Comparison of ENCODE assay signal across 1 cellular context in the genomic region with DNA sequence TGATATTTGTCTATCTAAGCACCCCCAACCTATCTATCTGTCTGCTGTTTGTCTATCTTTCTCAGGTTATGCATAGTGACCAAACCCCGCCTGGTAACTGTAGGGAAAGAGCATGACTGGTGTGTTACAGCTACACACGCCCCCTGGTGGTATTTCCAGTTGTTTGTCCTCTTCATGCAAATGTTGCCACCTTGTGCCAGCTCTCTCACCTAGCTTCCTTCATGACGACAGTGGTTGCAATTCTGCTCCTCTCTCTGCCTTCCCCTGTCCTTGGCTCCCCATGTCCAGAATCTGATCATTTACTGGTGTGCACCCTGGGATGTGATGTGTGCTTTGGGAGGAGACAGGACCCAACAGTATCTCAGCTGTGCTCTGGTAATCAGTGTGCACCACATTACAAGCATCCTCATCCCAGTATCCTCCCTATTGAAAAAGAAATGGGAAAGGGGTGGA.
TF ChIP-seq lines count a peak whose summit lies in the region.

No MANE protein-coding gene starts in this region.

TF ChIP-seq in HepG2, 621 proteins besides CTCF, POLR2A, EP300 and RAD21 (continued from another document and continues in another):
- TF ChIP-seq KDM6A (CRISPR knock-in tag; IDR thresholded peaks at IDR 0.05; ENCODE audit: low read depth), result no peak
- TF ChIP-seq MATR3 (CRISPR knock-in tag; IDR thresholded peaks at IDR 0.05), result no peak
- TF ChIP-seq MAF1 (CRISPR knock-in tag; IDR thresholded peaks at IDR 0.05; ENCODE audit: borderline replicate concordance), result no peak
- TF ChIP-seq, protein P1, sequence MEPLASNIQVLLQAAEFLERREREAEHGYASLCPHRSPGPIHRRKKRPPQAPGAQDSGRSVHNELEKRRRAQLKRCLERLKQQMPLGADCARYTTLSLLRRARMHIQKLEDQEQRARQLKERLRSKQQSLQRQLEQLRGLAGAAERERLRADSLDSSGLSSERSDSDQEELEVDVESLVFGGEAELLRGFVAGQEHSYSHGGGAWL (CRISPR knock-in tag; IDR thresholded peaks at IDR 0.05), result no peak
- 0 out of 2 replicates have a peak, but pooled peaks have one; percentile 45 for TF ChIP-seq REPIN1 (CRISPR knock-in tag; IDR thresholded peaks at IDR 0.05; ENCODE audit: borderline replicate concordance, low read depth)
- no peak for TF ChIP-seq ZSCAN20 (CRISPR knock-in tag; IDR thresholded peaks at IDR 0.05; ENCODE audit: borderline replicate concordance)
- TF ChIP-seq ATF7 (IDR thresholded peaks at IDR 0.05), result no peak
- TF ChIP-seq ATF7 (CRISPR knock-in tag; IDR thresholded peaks at IDR 0.05), result no peak
- TF ChIP-seq ZNF121 (CRISPR knock-in tag; IDR thresholded peaks at IDR 0.05), result no peak
- TF ChIP-seq MTA1 (CRISPR knock-in tag; IDR thresholded peaks at IDR 0.05; ENCODE audit: borderline replicate concordance), result no peak
- TF ChIP-seq, protein P2, sequence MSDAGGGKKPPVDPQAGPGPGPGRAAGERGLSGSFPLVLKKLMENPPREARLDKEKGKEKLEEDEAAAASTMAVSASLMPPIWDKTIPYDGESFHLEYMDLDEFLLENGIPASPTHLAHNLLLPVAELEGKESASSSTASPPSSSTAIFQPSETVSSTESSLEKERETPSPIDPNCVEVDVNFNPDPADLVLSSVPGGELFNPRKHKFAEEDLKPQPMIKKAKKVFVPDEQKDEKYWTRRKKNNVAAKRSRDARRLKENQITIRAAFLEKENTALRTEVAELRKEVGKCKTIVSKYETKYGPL (CRISPR knock-in tag; IDR thresholded peaks at IDR 0.05), result no peak
- 0 out of 2 replicates have a peak, but pooled peaks have one; percentile 32 for TF ChIP-seq ZNF501 (CRISPR knock-in tag; IDR thresholded peaks at IDR 0.05)
- TF ChIP-seq ZNF510 (CRISPR knock-in tag; IDR thresholded peaks at IDR 0.05; ENCODE audit: low read depth), result no peak
- TF ChIP-seq, protein P3, sequence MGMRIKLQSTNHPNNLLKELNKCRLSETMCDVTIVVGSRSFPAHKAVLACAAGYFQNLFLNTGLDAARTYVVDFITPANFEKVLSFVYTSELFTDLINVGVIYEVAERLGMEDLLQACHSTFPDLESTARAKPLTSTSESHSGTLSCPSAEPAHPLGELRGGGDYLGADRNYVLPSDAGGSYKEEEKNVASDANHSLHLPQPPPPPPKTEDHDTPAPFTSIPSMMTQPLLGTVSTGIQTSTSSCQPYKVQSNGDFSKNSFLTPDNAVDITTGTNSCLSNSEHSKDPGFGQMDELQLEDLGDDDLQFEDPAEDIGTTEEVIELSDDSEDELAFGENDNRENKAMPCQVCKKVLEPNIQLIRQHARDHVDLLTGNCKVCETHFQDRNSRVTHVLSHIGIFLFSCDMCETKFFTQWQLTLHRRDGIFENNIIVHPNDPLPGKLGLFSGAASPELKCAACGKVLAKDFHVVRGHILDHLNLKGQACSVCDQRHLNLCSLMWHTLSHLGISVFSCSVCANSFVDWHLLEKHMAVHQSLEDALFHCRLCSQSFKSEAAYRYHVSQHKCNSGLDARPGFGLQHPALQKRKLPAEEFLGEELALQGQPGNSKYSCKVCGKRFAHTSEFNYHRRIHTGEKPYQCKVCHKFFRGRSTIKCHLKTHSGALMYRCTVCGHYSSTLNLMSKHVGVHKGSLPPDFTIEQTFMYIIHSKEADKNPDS (CRISPR knock-in tag; IDR thresholded peaks at IDR 0.05), result no peak
- TF ChIP-seq, protein P4, sequence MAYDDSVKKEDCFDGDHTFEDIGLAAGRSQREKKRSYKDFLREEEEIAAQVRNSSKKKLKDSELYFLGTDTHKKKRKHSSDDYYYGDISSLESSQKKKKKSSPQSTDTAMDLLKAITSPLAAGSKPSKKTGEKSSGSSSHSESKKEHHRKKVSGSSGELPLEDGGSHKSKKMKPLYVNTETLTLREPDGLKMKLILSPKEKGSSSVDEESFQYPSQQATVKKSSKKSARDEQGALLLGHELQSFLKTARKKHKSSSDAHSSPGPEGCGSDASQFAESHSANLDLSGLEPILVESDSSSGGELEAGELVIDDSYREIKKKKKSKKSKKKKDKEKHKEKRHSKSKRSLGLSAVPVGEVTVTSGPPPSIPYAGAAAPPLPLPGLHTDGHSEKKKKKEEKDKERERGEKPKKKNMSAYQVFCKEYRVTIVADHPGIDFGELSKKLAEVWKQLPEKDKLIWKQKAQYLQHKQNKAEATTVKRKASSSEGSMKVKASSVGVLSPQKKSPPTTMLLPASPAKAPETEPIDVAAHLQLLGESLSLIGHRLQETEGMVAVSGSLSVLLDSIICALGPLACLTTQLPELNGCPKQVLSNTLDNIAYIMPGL (CRISPR knock-in tag; IDR thresholded peaks at IDR 0.05; ENCODE audit: borderline replicate concordance in 1 of 2, low read depth in 1 of 2), result 0 out of 4 replicates have a peak, but pooled peaks of 1 of the 2 experiments have one; percentile 33
- 0 out of 2 replicates have a peak, but pooled peaks have one; percentile 45 for TF ChIP-seq IRF2 (CRISPR knock-in tag; IDR thresholded peaks at IDR 0.05)
- TF ChIP-seq ZMYM4 (CRISPR knock-in tag; IDR thresholded peaks at IDR 0.05), result peak; percentile 41; the same call in 1 of the 2 replicates
- no peak for TF ChIP-seq SIN3B (IDR thresholded peaks at IDR 0.05; ENCODE audit: low read length)
- TF ChIP-seq, protein P5, sequence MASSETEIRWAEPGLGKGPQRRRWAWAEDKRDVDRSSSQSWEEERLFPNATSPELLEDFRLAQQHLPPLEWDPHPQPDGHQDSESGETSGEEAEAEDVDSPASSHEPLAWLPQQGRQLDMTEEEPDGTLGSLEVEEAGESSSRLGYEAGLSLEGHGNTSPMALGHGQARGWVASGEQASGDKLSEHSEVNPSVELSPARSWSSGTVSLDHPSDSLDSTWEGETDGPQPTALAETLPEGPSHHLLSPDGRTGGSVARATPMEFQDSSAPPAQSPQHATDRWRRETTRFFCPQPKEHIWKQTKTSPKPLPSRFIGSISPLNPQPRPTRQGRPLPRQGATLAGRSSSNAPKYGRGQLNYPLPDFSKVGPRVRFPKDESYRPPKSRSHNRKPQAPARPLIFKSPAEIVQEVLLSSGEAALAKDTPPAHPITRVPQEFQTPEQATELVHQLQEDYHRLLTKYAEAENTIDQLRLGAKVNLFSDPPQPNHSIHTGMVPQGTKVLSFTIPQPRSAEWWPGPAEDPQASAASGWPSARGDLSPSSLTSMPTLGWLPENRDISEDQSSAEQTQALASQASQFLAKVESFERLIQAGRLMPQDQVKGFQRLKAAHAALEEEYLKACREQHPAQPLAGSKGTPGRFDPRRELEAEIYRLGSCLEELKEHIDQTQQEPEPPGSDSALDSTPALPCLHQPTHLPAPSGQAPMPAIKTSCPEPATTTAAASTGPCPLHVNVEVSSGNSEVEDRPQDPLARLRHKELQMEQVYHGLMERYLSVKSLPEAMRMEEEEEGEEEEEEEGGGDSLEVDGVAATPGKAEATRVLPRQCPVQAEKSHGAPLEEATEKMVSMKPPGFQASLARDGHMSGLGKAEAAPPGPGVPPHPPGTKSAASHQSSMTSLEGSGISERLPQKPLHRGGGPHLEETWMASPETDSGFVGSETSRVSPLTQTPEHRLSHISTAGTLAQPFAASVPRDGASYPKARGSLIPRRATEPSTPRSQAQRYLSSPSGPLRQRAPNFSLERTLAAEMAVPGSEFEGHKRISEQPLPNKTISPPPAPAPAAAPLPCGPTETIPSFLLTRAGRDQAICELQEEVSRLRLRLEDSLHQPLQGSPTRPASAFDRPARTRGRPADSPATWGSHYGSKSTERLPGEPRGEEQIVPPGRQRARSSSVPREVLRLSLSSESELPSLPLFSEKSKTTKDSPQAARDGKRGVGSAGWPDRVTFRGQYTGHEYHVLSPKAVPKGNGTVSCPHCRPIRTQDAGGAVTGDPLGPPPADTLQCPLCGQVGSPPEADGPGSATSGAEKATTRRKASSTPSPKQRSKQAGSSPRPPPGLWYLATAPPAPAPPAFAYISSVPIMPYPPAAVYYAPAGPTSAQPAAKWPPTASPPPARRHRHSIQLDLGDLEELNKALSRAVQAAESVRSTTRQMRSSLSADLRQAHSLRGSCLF (CRISPR knock-in tag; IDR thresholded peaks at IDR 0.05; ENCODE audit: borderline replicate concordance), result no peak
- TF ChIP-seq RARG (CRISPR knock-in tag; IDR thresholded peaks at IDR 0.05; ENCODE audit: low read depth), result no peak
- TF ChIP-seq MTF2 (CRISPR knock-in tag; IDR thresholded peaks at IDR 0.05; ENCODE audit: borderline replicate concordance), result no peak
- TF ChIP-seq, protein P6, sequence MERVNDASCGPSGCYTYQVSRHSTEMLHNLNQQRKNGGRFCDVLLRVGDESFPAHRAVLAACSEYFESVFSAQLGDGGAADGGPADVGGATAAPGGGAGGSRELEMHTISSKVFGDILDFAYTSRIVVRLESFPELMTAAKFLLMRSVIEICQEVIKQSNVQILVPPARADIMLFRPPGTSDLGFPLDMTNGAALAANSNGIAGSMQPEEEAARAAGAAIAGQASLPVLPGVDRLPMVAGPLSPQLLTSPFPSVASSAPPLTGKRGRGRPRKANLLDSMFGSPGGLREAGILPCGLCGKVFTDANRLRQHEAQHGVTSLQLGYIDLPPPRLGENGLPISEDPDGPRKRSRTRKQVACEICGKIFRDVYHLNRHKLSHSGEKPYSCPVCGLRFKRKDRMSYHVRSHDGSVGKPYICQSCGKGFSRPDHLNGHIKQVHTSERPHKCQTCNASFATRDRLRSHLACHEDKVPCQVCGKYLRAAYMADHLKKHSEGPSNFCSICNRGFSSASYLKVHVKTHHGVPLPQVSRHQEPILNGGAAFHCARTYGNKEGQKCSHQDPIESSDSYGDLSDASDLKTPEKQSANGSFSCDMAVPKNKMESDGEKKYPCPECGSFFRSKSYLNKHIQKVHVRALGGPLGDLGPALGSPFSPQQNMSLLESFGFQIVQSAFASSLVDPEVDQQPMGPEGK (CRISPR knock-in tag; IDR thresholded peaks at IDR 0.05), result no peak
- TF ChIP-seq, protein P7, sequence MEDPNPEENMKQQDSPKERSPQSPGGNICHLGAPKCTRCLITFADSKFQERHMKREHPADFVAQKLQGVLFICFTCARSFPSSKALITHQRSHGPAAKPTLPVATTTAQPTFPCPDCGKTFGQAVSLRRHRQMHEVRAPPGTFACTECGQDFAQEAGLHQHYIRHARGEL (CRISPR knock-in tag; IDR thresholded peaks at IDR 0.05), result no peak
- TF ChIP-seq PHF8 (CRISPR knock-in tag; IDR thresholded peaks at IDR 0.05), result no peak
- TF ChIP-seq DNMT3B (CRISPR knock-in tag; conservative IDR thresholded peaks at IDR 0.05), result no peak
- TF ChIP-seq, protein P8, sequence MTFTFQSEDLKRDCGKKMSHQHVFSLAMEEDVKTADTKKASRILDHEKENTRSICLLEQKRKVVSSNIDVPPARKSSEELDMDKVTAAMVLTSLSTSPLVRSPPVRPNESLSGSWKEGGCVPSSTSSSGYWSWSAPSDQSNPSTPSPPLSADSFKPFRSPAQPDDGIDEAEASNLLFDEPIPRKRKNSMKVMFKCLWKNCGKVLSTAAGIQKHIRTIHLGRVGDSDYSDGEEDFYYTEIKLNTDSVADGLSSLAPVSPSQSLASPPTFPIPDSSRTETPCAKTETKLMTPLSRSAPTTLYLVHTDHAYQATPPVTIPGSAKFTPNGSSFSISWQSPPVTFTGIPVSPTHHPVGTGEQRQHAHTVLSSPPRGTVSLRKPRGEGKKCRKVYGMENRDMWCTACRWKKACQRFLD (CRISPR knock-in tag; IDR thresholded peaks at IDR 0.05; ENCODE audit: borderline replicate concordance), result no peak
- TF ChIP-seq, protein P9, sequence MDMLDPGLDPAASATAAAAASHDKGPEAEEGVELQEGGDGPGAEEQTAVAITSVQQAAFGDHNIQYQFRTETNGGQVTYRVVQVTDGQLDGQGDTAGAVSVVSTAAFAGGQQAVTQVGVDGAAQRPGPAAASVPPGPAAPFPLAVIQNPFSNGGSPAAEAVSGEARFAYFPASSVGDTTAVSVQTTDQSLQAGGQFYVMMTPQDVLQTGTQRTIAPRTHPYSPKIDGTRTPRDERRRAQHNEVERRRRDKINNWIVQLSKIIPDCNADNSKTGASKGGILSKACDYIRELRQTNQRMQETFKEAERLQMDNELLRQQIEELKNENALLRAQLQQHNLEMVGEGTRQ (IDR thresholded peaks at IDR 0.05; ENCODE audit: low read depth, low read length), result no peak
- TF ChIP-seq, protein P9 (CRISPR knock-in tag; IDR thresholded peaks at IDR 0.05; ENCODE audit: borderline replicate concordance), result no peak
- no peak for TF ChIP-seq KLF13 (CRISPR knock-in tag; IDR thresholded peaks at IDR 0.05)
- TF ChIP-seq ZNF333 (CRISPR knock-in tag; IDR thresholded peaks at IDR 0.05; ENCODE audit: borderline replicate concordance), result no peak
